ENCODE assay signal across 16 cellular contexts in the genomic region with DNA sequence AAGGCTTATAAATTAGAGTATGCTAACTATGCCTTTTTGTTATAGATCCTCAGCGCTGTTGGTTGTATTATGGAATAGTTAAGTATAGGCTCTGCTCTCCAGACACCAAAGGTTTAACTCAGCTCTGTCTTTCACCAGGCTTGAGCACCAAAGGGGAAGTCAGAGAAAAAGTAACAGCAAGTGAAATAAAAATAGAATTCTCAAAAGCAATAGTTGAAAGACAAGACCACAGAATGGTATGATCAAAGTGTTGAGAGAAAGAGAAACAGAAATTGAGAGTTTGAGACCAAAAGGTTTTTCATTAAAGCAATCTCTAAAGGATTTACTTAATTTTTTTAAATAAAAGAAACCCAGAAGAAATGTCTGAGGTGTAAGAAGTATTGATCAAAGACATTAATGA.
DNase-seq lines count a peak whose midpoint lies in the region; ATAC-seq and TF ChIP-seq lines count a peak whose summit lies in the region.
"Had no signal": no experiment of that assay in that cellular context is flagged by ENCODE, and none has a peak within 500 bp of the region (broad histone marks: within the 10 kb centered on the region; RNA-seq: fewer than 3 reads in every experiment).

No MANE protein-coding gene starts in this region.

- no peaks in the 10 kb centered on the region for H3K27me3 Mint-ChIP-seq in nephron progenitor cell (ENCODE audit: low read depth, poor library complexity)
- H3K27me3 Mint-ChIP-seq: activated naive CD8-positive, alpha-beta T cell treated with anti-CD3 and anti-CD28 coated beads for 36 hours had no signal

- no peak for TF ChIP-seq CTCF in KMS-11 (conservative IDR thresholded peaks at IDR 0.05; ENCODE audit: low read depth, low read length)
- no peak for TF ChIP-seq CTCF in nephron progenitor cell (IDR thresholded peaks at IDR 0.05)

- no peak for DNase-seq in dedifferentiated amniotic fluid mesenchymal stem cell (ENCODE audit: extremely low spot score)
- DNase-seq in stimulated activated CD4-positive, alpha-beta T cell treated with anti-CD3 and anti-CD28 coated beads, Interleukin-1b, Interleukin-23, amount 100 ng/mL, for 48 hours, result no peak
- DNase-seq in superior temporal gyrus (ENCODE audit: extremely low spot score), result no peak
- DNase-seq in nephron progenitor cell, result no peak
- DNase-seq: activated naive CD8-positive, alpha-beta T cell treated with anti-CD3 and anti-CD28 coated beads for 36 hours; IMR-90; mucosa of descending colon; NCI-H2171 treated with DMSO at 0.1 percent for 48 hours; T1000 had no signal

- no peak overlapping the region for H3K4me3 ChIP-seq in KMS-11 (IDR thresholded peaks at IDR 0.05; ENCODE audit: insufficient read depth, low read depth, low read length)
- H3K4me3 ChIP-seq: mucosa of descending colon had no signal

- H3K79me2 ChIP-seq in KMS-11 (ENCODE audit: insufficient read depth, low read depth), result no peaks in the 10 kb centered on the region

- no peaks in the 10 kb centered on the region for H3K4me1 Mint-ChIP-seq in nephron progenitor cell
- H3K4me1 Mint-ChIP-seq: CD14-positive monocyte; stimulated activated effector memory CD8-positive, alpha-beta T cell treated with anti-CD3 and anti-CD28 coated beads, Interleukin-12 subunit alpha, Interleukin-12 subunit beta, amount 100 ng/mL, for 72 hours had no signal

- H2AFZ ChIP-seq in KMS-11 (ENCODE audit: low read depth), result no peak overlapping the region

- peaks cover 18% of the 10 kb centered on the region for H3K4me1 ChIP-seq in KMS-11 (ENCODE audit: low read depth, poor library complexity, severe bottlenecking)

- no peak overlapping the region for H3K9ac ChIP-seq in KMS-11

- ATAC-seq in GM18519 (IDR thresholded peaks at IDR 0.05; ENCODE audit: low FRiP score, unreplicated experiment) (peak; percentile 88), GM21381 (IDR thresholded peaks at IDR 0.05; ENCODE audit: unreplicated experiment) (peak; percentile 90), HG02981 (IDR thresholded peaks at IDR 0.05; ENCODE audit: unreplicated experiment) (peak; percentile 94)
- ATAC-seq: mucosa of descending colon; Panc1; stimulated activated effector memory CD8-positive, alpha-beta T cell treated with anti-CD3 and anti-CD28 coated beads, Interleukin-12 subunit alpha, Interleukin-12 subunit beta, amount 100 ng/mL, for 72 hours had no signal

- no peaks in the 10 kb centered on the region for H3K36me3 ChIP-seq in KMS-11 (ENCODE audit: insufficient read depth)

- H3K27ac Mint-ChIP-seq in nephron progenitor cell, result no peak overlapping the region
- H3K27ac Mint-ChIP-seq: activated naive CD8-positive, alpha-beta T cell treated with anti-CD3 and anti-CD28 coated beads for 36 hours; CD14-positive monocyte; stimulated activated effector memory CD8-positive, alpha-beta T cell treated with anti-CD3 and anti-CD28 coated beads, Interleukin-12 subunit alpha, Interleukin-12 subunit beta, amount 100 ng/mL, for 72 hours had no signal

- no peaks in the 10 kb centered on the region for H3K27me3 ChIP-seq in KMS-11 (ENCODE audit: insufficient read depth, low read depth)

- H3K27ac ChIP-seq in KMS-11, result no peak overlapping the region

- H3K36me3 Mint-ChIP-seq in nephron progenitor cell (ENCODE audit: low read depth), result no peaks in the 10 kb centered on the region
- H3K36me3 Mint-ChIP-seq: activated naive CD8-positive, alpha-beta T cell treated with anti-CD3 and anti-CD28 coated beads for 36 hours; CD14-positive monocyte; stimulated activated effector memory CD8-positive, alpha-beta T cell treated with anti-CD3 and anti-CD28 coated beads, Interleukin-12 subunit alpha, Interleukin-12 subunit beta, amount 100 ng/mL, for 72 hours had no signal

- no peak overlapping the region for H3K4me3 Mint-ChIP-seq in nephron progenitor cell
- H3K4me3 Mint-ChIP-seq: activated naive CD8-positive, alpha-beta T cell treated with anti-CD3 and anti-CD28 coated beads for 36 hours; CD14-positive monocyte; stimulated activated effector memory CD8-positive, alpha-beta T cell treated with anti-CD3 and anti-CD28 coated beads, Interleukin-12 subunit alpha, Interleukin-12 subunit beta, amount 100 ng/mL, for 72 hours had no signal

- peak overlapping the region; percentile 33 for H3K4me2 ChIP-seq in KMS-11

- peaks cover 30% of the 10 kb centered on the region for H3K9me3 Mint-ChIP-seq in nephron progenitor cell

- no peaks in the 10 kb centered on the region for H4K20me1 ChIP-seq in KMS-11 (ENCODE audit: insufficient read depth)
